ENCODE assay signal across 28 cellular contexts in the genomic region with DNA sequence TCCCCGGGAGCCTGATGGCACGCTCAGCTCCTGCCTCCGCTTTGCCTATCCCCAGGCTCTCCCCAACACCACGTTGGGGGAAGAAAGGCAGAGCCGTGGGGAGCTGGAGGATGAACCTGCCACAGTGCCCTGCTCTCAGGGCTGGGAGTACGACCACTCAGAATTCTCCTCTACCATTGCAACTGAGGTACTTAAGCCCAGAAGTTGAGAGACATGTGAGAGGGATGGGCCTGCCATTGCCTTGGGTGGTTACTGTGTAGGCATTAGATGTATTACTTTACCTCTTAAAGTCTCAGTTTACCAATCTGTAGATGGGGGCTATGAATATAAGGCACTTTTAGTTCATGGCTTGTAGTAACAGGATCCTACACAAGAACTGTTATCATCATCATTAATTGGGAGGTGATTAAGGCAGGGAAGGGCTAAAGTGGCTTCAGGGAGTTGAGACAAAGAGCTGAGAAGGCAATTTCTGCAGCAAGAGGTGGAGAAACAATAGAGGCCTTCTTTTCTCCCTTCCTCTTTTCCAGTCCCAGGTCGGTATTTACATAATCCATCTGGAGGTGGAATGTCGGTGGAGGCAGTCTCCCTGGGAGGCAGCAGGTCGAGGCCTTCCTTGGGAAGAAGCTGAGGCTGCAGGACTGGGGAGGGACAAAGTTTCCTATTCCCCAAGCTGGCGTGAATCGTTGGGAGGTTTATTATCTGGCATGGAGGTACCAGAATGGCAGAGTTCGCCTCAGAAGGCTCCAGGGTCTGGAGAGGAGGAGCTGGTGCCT. TPM values are rescaled to one million over a fixed set of nuclear protein-coding genes. Genes with fewer than 3 reads are reported as not detected.
"Had no signal": no experiment of that assay in that cellular context is flagged by ENCODE, and none has a peak within 500 bp of the region (broad histone marks: within the 10 kb centered on the region; RNA-seq: fewer than 3 reads in every experiment).

No MANE protein-coding gene starts in this region.

- H3K27me3 ChIP-seq: ascending aorta, cardiac muscle cell, Peyer's patch had no signal

- H3K4me1 ChIP-seq: ascending aorta, Peyer's patch, SJSA1 had no signal

- H3K9me3 ChIP-seq: ascending aorta, Peyer's patch, SJSA1 had no signal

- H3K36me3 ChIP-seq: ascending aorta, cardiac muscle cell, Peyer's patch, SJSA1 had no signal

- DNase-seq: activated CD4-positive, alpha-beta T cell treated with anti-CD3 and anti-CD28 coated beads for 48 hours; activated CD4-positive, alpha-beta T cell treated with anti-CD3 and anti-CD28 coated beads, Interleukin-2, amount 50 U/mL, for 4 hours; activated CD4-positive, CD25-positive, alpha-beta regulatory T cell treated with anti-CD3 and anti-CD28 coated beads, Interleukin-2, amount 50 U/mL, for 72 hours; activated CD8-positive, alpha-beta memory T cell treated with anti-CD3 and anti-CD28 coated beads, Interleukin-2, amount 10 ng/mL, durations not matched to agents 7 days and 5 days; activated CD8-positive, alpha-beta T cell treated with anti-CD3 and anti-CD28 coated beads, Interleukin-2, amount 10 ng/mL, durations not matched to agents 7 days and 5 days; activated naive CD4-positive, alpha-beta T cell treated with Interleukin-2 at 50 U/mL for 16 hours; activated naive CD8-positive, alpha-beta T cell treated with anti-CD3 and anti-CD28 coated beads, Interleukin-2, amount 50 U/mL, for 24 hours; activated T-cell treated with anti-CD3 and anti-CD28 coated beads, Interleukin-2, amount 50 U/mL, for 4 hours; amniotic stem cell; NCI-H1048; NCI-H1417; NCI-H2029; NCI-H2107; NCI-H345; NCI-H510A; NCI-H526 treated with DMSO at 0.1 percent for 48 hours; NCI-H82; Right ventricle myocardium superior; T-helper 9 cell had no signal

- ATAC-seq: activated CD8-positive, alpha-beta memory T cell treated with anti-CD3 and anti-CD28 coated beads, Interleukin-2, amount 10 ng/mL, durations not matched to agents 7 days and 5 days; activated CD8-positive, alpha-beta T cell treated with anti-CD3 and anti-CD28 coated beads, Interleukin-2, amount 10 ng/mL, durations not matched to agents 7 days and 5 days; activated naive CD4-positive, alpha-beta T cell treated with anti-CD3 and anti-CD28 coated beads, Interleukin-2, amount 50 U/mL, for 72 hours; activated naive CD8-positive, alpha-beta T cell treated with anti-CD3 and anti-CD28 coated beads, Interleukin-2, amount 50 U/mL, for 24 hours; activated T-cell treated with anti-CD3 and anti-CD28 coated beads, Interleukin-2, amount 50 U/mL, for 4 hours; WTC11 had no signal

- H3K4me3 ChIP-seq: ascending aorta, cardiac muscle cell, SJSA1 had no signal

- H3K27ac ChIP-seq: ascending aorta, cardiac muscle cell, Peyer's patch, RWPE1, SJSA1 had no signal

RNA-seq across cellular contexts. Expression of a gene that starts 0.7 kb away (rescaled TPM):
- total RNA-seq: activated CD8-positive, alpha-beta memory T cell treated with anti-CD3 and anti-CD28 coated beads, Interleukin-2, amount 10 ng/mL, durations not matched to agents 7 days and 5 days; activated CD8-positive, alpha-beta T cell treated with anti-CD3 and anti-CD28 coated beads, Interleukin-2, amount 10 ng/mL, durations not matched to agents 7 days and 5 days; activated naive CD4-positive, alpha-beta T cell treated with anti-CD3 and anti-CD28 coated beads, Interleukin-2, amount 50 U/mL, for 72 hours; activated T-cell treated with anti-CD3 and anti-CD28 coated beads, Interleukin-2, amount 50 U/mL, for 4 hours; cardiac muscle cell; LHCN-M2; M059J; Right ventricle myocardium superior; SJSA1; WTC11 had no signal

RNA-seq across cellular contexts. Expression of a gene that starts 9.9 kb away (rescaled TPM):
- total RNA-seq: activated CD8-positive, alpha-beta T cell treated with anti-CD3 and anti-CD28 coated beads, Interleukin-2, amount 10 ng/mL, durations not matched to agents 7 days and 5 days; ascending aorta; LHCN-M2; M059J; SJSA1 had no signal

RNA-seq across cellular contexts. Expression of a gene that starts 55.5 kb away (rescaled TPM):
- total RNA-seq: activated CD8-positive, alpha-beta T cell treated with anti-CD3 and anti-CD28 coated beads, Interleukin-2, amount 10 ng/mL, durations not matched to agents 7 days and 5 days; ascending aorta; SJSA1 had no signal
